Comparison of ENCODE assay signal across 1 cellular context in the genomic region with DNA sequence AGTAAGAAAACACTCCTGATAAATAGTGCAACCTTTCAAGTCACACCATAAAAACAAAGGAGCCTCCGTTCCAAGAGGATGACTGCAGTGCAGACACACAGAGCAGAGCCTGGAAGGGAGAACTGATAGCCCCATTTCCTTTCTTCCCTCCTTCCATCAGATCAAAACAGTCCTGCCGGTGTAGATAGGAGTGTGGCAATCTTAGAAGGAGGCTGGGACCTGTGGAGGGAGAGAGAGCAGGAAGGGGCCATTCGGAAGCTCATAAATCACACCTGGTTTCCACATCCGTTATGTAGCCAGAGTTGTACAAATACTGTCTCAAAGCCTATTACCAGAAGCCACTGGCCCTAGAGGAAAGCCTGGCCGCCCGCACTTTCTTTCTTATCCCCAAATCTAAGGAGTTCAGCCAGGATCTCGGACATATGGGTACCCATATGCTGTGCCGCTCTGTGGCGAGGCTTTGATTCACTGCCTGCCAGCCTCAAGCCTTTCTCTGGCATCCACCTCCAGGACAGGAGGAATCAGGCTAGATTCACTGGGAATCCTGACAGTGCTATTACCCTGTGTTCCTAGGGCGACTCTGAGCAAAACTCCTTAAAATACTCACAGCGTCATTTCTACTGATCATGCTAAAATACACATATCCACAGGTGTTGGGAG.
TF ChIP-seq lines count a peak whose summit lies in the region.

No MANE protein-coding gene starts in this region.

TF ChIP-seq in K562, 482 proteins besides CTCF, POLR2A, EP300 and RAD21 (continued from another document and continues in another):
- no peak for TF ChIP-seq NR4A1 (CRISPR knock-in tag; IDR thresholded peaks at IDR 0.05)
- TF ChIP-seq NR4A1 (tag; IDR thresholded peaks at IDR 0.05), result peak; percentile 22; the same call in 1 of the 2 replicates
- TF ChIP-seq, protein P1, sequence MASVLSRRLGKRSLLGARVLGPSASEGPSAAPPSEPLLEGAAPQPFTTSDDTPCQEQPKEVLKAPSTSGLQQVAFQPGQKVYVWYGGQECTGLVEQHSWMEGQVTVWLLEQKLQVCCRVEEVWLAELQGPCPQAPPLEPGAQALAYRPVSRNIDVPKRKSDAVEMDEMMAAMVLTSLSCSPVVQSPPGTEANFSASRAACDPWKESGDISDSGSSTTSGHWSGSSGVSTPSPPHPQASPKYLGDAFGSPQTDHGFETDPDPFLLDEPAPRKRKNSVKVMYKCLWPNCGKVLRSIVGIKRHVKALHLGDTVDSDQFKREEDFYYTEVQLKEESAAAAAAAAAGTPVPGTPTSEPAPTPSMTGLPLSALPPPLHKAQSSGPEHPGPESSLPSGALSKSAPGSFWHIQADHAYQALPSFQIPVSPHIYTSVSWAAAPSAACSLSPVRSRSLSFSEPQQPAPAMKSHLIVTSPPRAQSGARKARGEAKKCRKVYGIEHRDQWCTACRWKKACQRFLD (CRISPR knock-in tag; IDR thresholded peaks at IDR 0.05), result peak; percentile 56; the same call in 1 of the 2 replicates
- TF ChIP-seq MAZ (CRISPR knock-in tag; conservative IDR thresholded peaks at IDR 0.05 in 1 of 2, IDR thresholded peaks at IDR 0.05 in 1 of 2), result peak in 1 of 2 experiments; percentile 68; a peak in 2 of 4 replicates
- TF ChIP-seq RBM15 (IDR thresholded peaks at IDR 0.05; ENCODE audit: insufficient read depth, low read length), result no peak
- peak; percentile 18 to 76; a peak in 1 of 4 replicates for TF ChIP-seq ARNT (IDR thresholded peaks at IDR 0.05)
- peak; percentile 54; the same call in 1 of the 2 replicates for TF ChIP-seq CREB1 (IDR thresholded peaks at IDR 0.05)
- no peak for TF ChIP-seq CREB1 (CRISPR knock-in tag; IDR thresholded peaks at IDR 0.05)
- no peak for TF ChIP-seq RUNX1 (IDR thresholded peaks at IDR 0.05; ENCODE audit: low read depth)
- peak; percentile 75; the same call in 1 of the 2 replicates for TF ChIP-seq MTA2 (IDR thresholded peaks at IDR 0.05; ENCODE audit: low read depth)
- TF ChIP-seq, protein P2, sequence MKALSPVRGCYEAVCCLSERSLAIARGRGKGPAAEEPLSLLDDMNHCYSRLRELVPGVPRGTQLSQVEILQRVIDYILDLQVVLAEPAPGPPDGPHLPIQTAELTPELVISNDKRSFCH (CRISPR knock-in tag; IDR thresholded peaks at IDR 0.05), result no peak
- TF ChIP-seq, protein P2 (tag; IDR thresholded peaks at IDR 0.05), result peak; percentile 83; the same call in 1 of the 2 replicates
- TF ChIP-seq ZBTB7A (IDR thresholded peaks at IDR 0.05; ENCODE audit: borderline replicate concordance, control insufficient read depth, low read depth, low read length), result no peak; the same call in 1 of the 2 replicates
- no peak for TF ChIP-seq NUFIP1 (IDR thresholded peaks at IDR 0.05; ENCODE audit: partially characterized antibody)
- peak; percentile 93 to 94 for TF ChIP-seq KDM1A (IDR thresholded peaks at IDR 0.05)
- TF ChIP-seq, protein P3, sequence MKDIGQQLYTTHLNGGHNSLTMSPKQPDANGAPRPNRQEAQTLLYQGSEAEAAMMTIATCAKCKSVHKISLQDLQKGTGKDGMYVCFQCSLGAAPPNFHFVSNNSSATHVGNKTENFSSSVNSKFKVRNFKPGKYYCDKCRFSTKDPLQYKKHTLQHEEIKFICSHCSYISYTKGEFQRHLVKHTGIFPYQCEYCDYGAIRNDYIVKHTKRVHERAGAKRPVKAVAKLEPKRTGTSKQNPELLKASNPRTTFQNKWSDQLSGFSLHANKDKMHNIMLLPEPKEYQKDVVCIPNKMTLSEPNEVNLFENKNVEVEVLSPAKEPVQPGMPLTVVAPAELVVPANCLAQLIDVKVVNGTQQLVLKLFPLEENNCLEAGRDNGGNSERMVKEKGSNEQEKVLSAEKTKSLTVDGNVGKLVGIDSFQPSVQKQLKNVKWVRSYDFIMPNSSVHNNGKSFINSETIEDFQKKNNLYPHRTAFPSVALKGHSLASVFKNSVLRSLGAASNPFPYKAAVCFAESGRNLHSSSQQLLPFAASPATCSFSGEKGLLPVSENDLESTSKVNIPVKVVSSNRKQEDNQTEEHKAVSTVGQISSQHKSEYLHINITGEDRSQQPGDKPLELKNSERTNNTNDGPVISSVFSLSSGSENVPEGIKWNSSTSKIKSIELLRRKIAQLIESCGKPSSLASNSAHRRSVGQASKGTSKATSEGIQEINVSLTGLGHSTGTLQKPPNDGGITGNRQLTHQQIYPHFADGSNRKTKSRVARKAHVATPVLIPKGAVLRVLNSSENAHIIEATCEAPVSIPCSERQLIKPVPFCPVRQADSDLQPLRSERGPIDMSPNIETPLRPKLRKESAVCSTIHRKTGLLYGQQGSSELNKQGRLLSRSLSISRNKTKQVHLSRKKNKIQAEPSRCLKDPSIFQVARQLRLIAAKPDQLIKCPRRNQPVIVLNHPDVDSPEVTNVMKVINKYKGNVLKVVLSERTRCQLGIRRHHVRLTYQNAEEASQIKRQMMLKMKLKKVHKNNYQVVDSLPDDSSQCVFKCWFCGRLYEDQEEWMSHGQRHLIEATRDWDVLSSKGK (CRISPR knock-in tag; IDR thresholded peaks at IDR 0.05), result no peak
- TF ChIP-seq, protein P4, sequence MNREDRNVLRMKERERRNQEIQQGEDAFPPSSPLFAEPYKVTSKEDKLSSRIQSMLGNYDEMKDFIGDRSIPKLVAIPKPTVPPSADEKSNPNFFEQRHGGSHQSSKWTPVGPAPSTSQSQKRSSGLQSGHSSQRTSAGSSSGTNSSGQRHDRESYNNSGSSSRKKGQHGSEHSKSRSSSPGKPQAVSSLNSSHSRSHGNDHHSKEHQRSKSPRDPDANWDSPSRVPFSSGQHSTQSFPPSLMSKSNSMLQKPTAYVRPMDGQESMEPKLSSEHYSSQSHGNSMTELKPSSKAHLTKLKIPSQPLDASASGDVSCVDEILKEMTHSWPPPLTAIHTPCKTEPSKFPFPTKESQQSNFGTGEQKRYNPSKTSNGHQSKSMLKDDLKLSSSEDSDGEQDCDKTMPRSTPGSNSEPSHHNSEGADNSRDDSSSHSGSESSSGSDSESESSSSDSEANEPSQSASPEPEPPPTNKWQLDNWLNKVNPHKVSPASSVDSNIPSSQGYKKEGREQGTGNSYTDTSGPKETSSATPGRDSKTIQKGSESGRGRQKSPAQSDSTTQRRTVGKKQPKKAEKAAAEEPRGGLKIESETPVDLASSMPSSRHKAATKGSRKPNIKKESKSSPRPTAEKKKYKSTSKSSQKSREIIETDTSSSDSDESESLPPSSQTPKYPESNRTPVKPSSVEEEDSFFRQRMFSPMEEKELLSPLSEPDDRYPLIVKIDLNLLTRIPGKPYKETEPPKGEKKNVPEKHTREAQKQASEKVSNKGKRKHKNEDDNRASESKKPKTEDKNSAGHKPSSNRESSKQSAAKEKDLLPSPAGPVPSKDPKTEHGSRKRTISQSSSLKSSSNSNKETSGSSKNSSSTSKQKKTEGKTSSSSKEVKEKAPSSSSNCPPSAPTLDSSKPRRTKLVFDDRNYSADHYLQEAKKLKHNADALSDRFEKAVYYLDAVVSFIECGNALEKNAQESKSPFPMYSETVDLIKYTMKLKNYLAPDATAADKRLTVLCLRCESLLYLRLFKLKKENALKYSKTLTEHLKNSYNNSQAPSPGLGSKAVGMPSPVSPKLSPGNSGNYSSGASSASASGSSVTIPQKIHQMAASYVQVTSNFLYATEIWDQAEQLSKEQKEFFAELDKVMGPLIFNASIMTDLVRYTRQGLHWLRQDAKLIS (CRISPR knock-in tag; IDR thresholded peaks at IDR 0.05), result no peak
- peak; percentile 41; the same call in 1 of the 2 replicates for TF ChIP-seq MYNN (IDR thresholded peaks at IDR 0.05)
- TF ChIP-seq MYNN (CRISPR knock-in tag; IDR thresholded peaks at IDR 0.05), result no peak
- TF ChIP-seq, protein P5, sequence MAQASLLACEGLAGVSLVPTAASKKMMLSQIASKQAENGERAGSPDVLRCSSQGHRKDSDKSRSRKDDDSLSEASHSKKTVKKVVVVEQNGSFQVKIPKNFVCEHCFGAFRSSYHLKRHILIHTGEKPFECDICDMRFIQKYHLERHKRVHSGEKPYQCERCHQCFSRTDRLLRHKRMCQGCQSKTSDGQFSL (CRISPR knock-in tag; IDR thresholded peaks at IDR 0.05), result no peak
- TF ChIP-seq, protein P5 (tag; IDR thresholded peaks at IDR 0.05), result peak in 1 of 2 experiments; percentile 34; a peak in 1 of 4 replicates
- TF ChIP-seq KAT7 (CRISPR knock-in tag; IDR thresholded peaks at IDR 0.05; ENCODE audit: borderline replicate concordance), result no peak
- TF ChIP-seq, protein P6, sequence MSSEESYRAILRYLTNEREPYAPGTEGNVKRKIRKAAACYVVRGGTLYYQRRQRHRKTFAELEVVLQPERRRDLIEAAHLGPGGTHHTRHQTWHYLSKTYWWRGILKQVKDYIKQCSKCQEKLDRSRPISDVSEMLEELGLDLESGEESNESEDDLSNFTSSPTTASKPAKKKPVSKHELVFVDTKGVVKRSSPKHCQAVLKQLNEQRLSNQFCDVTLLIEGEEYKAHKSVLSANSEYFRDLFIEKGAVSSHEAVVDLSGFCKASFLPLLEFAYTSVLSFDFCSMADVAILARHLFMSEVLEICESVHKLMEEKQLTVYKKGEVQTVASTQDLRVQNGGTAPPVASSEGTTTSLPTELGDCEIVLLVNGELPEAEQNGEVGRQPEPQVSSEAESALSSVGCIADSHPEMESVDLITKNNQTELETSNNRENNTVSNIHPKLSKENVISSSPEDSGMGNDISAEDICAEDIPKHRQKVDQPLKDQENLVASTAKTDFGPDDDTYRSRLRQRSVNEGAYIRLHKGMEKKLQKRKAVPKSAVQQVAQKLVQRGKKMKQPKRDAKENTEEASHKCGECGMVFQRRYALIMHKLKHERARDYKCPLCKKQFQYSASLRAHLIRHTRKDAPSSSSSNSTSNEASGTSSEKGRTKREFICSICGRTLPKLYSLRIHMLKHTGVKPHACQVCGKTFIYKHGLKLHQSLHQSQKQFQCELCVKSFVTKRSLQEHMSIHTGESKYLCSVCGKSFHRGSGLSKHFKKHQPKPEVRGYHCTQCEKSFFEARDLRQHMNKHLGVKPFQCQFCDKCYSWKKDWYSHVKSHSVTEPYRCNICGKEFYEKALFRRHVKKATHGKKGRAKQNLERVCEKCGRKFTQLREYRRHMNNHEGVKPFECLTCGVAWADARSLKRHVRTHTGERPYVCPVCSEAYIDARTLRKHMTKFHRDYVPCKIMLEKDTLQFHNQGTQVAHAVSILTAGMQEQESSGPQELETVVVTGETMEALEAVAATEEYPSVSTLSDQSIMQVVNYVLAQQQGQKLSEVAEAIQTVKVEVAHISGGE (CRISPR knock-in tag; IDR thresholded peaks at IDR 0.05), result peak in 1 of 3 experiments; percentile 41; a peak in 1 of 6 replicates
- TF ChIP-seq KDM2B (CRISPR knock-in tag; IDR thresholded peaks at IDR 0.05), result no peak
- TF ChIP-seq RBM25 (IDR thresholded peaks at IDR 0.05; ENCODE audit: low read depth, low read length, severe bottlenecking), result no peak
- no peak for TF ChIP-seq NR2F6 (CRISPR knock-in tag; IDR thresholded peaks at IDR 0.05)
- TF ChIP-seq ZNF124 (CRISPR knock-in tag; IDR thresholded peaks at IDR 0.05), result no peak
